8 cellular contexts compared by ENCODE assay signal in genomic region chr7:72925546-72926120, GRCh38. TPM values are rescaled to one million over a fixed set of nuclear protein-coding genes. Genes with fewer than 3 reads are reported as not detected.
DNase-seq lines count a peak whose midpoint lies in the region; ATAC-seq and TF ChIP-seq lines count a peak whose summit lies in the region.

No MANE protein-coding gene starts in this region.

- TF ChIP-seq CTCF in RWPE2 (IDR thresholded peaks at IDR 0.05; ENCODE audit: poor library complexity, severe bottlenecking) (no peak), parathyroid adenoma (IDR thresholded peaks at IDR 0.05) (no peak)

- H3K36me3 ChIP-seq in RWPE2 (ENCODE audit: low read depth), result peaks cover 46% of the 10 kb centered on the region
- no peaks in the 10 kb centered on the region for H3K36me3 ChIP-seq in parathyroid adenoma (ENCODE audit: control insufficient read depth, insufficient read depth, low read length)

- ATAC-seq in activated T-cell treated with anti-CD3 and anti-CD28 coated beads, Interleukin-2, amount 50 U/mL, for 72 hours (replicated peaks in 1 of 2), result peak in 1 of 2 donors; percentile 45
- ATAC-seq in RWPE2 (ENCODE audit: low read depth) (no peak), GM19463 (IDR thresholded peaks at IDR 0.05; ENCODE audit: unreplicated experiment) (no peak)

- peak overlapping the region; percentile 98 for H3K4me2 ChIP-seq in parathyroid adenoma (ENCODE audit: low read length)

- peaks cover 35% of the 10 kb centered on the region for H3K79me2 ChIP-seq in parathyroid adenoma

- peak overlapping the region; percentile 52 for H3K27ac ChIP-seq in RWPE2 (ENCODE audit: poor library complexity, severe bottlenecking)
- H3K27ac ChIP-seq in parathyroid adenoma, result no peak overlapping the region

- H3K27me3 ChIP-seq in RWPE2 (ENCODE audit: insufficient read depth, poor library complexity, severe bottlenecking) (no peaks in the 10 kb centered on the region), parathyroid adenoma (ENCODE audit: control insufficient read depth, insufficient read depth, low read length) (no peaks in the 10 kb centered on the region)

- H3K36me3 Mint-ChIP-seq in activated T-cell treated with anti-CD3 and anti-CD28 coated beads, Interleukin-2, amount 50 U/mL, for 72 hours (ENCODE audit: insufficient read depth in 2 of 2), result peaks cover 16 to 32% of the 10 kb centered on the region in 2 donors

- no peak for DNase-seq in activated T-cell treated with anti-CD3 and anti-CD28 coated beads, Interleukin-2, amount 50 U/mL, for 72 hours
- no peak for DNase-seq in activated T-cell treated with anti-CD3 and anti-CD28 coated beads, Interleukin-2, amount 50 U/mL, for 48 hours
- DNase-seq in RWPE2 (ENCODE audit: low spot score) (no peak), fibroblast of gingiva (ENCODE audit: low read depth) (peak; percentile 38), activated gamma-delta T cell treated with Interleukin-2 at 50 U/mL for 16 hours (no peak), NCI-H345 (lab: John Stamatoyannopoulos, UW) (no peak)

- H3K27me3 Mint-ChIP-seq in activated T-cell treated with anti-CD3 and anti-CD28 coated beads, Interleukin-2, amount 50 U/mL, for 72 hours (ENCODE audit: low read depth), result no peaks in the 10 kb centered on the region

- H3K9me3 ChIP-seq in RWPE2 (ENCODE audit: severe bottlenecking) (no peaks in the 10 kb centered on the region), parathyroid adenoma (ENCODE audit: control insufficient read depth, low read length) (no peaks in the 10 kb centered on the region)

- peak overlapping the region; percentile 90 for H2AFZ ChIP-seq in parathyroid adenoma

- H3K9me3 Mint-ChIP-seq in activated T-cell treated with anti-CD3 and anti-CD28 coated beads, Interleukin-2, amount 50 U/mL, for 72 hours, result no peaks in the 10 kb centered on the region

- H3K4me1 ChIP-seq in RWPE2 (ENCODE audit: insufficient read depth, poor library complexity, severe bottlenecking) (no peaks in the 10 kb centered on the region), parathyroid adenoma (peaks cover 4% of the 10 kb centered on the region)

- H3K4me3 ChIP-seq in RWPE2 (ENCODE audit: severe bottlenecking) (peak overlapping the region; percentile 82), parathyroid adenoma (ENCODE audit: low read depth, low read length) (peak overlapping the region; percentile 97)

- peak overlapping the region; percentile 99 for H3K4me3 Mint-ChIP-seq in activated T-cell treated with anti-CD3 and anti-CD28 coated beads, Interleukin-2, amount 50 U/mL, for 72 hours

- peaks cover 30% of the 10 kb centered on the region for H3K4me1 Mint-ChIP-seq in activated T-cell treated with anti-CD3 and anti-CD28 coated beads, Interleukin-2, amount 50 U/mL, for 72 hours (ENCODE audit: low read depth)

- peak overlapping the region; percentile 96 for H3K27ac Mint-ChIP-seq in activated T-cell treated with anti-CD3 and anti-CD28 coated beads, Interleukin-2, amount 50 U/mL, for 72 hours

- no peak overlapping the region for H3K9ac ChIP-seq in parathyroid adenoma

RNA-seq across cellular contexts. Expression of gene POM121, which starts 0.7 kb away (rescaled TPM):
- 10 to 100 TPM; 63.4 to 68.0 TPM for total RNA-seq in activated T-cell treated with anti-CD3 and anti-CD28 coated beads, Interleukin-2, amount 50 U/mL, for 72 hours

RNA-seq across cellular contexts. Expression of gene TRIM74, which starts 43.6 kb away (rescaled TPM):
- 1 to 10 TPM; 1.8 TPM for total RNA-seq in activated T-cell treated with anti-CD3 and anti-CD28 coated beads, Interleukin-2, amount 50 U/mL, for 72 hours
